In the genomic region with DNA sequence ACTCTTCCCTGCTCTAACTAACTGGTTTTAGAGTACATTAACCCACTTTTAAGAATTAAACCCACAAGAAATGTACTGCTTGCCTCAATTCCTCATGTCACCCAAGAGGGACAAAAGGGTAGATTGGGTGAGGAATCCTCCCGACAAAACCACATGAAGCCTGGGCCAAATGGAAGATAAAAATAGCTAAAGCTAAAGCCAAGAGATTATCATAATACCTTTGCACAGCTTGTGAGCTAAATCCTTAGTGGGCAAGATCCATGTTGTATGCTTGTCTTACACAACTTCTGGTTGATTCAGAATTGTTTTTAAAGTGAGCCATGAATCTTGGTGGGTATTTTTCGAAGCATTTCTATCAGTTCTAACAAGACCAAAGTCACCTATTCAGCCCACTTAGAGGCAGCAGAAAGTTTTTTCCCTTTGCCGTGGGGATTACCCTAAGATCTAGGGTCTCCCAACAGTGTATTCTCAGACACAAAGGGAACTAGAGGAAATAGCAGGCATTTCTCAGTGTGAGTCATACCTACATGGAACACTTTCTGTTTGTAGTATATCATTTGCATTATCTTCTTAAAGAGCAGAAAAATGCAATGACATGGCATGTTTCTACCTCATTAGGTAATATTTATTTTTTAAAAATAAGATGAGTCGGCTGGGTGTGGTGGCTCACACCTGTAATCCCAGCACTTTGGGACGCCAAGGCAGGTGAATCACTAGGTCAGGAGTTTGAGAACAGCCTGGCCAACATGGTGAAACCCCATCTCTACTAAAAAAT, we compare ENCODE assay signal across 1 cellular context.
A peak's percentile ranks its signal among the peaks of the same experiment; 100 is the strongest.
TF ChIP-seq lines count a peak whose summit lies in the region.

No MANE protein-coding gene starts in this region.

TF ChIP-seq in IMR-90, 13 proteins besides CTCF, POLR2A, EP300 and RAD21 (continued from another document):
- TF ChIP-seq CHD1 (IDR thresholded peaks at IDR 0.05; ENCODE audit: low read depth, low read length) (no peak), NFE2L2 (IDR thresholded peaks at IDR 0.05; ENCODE audit: low read depth, low read length) (0 out of 2 replicates have a peak, but pooled peaks have one; percentile 51), CEBPB (IDR thresholded peaks at IDR 0.05; ENCODE audit: low read depth, low read length) (0 out of 2 replicates have a peak, but pooled peaks have one; percentile 11)
TF ChIP-seq in IMR-90: peak in this region for 2.
